In the genomic region with DNA sequence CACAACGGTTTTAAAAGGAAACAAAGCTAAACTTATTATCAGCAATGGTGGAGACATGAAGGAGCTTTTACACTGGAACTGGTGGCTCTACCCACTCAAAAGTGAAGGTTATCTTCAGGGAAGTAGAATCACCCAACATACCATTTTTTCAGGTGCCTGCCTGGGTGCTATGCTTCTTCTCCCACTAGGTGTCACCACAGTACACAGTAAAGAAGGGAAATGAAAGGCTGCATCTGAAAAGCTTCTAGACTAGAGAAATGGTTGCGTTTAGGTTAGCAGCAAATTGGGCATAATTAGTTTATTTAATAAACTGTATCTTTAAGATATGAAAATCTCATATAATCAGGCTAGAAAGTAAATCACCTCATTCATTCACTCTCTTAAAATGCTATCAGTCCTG, we compare ENCODE assay signal across 7 cellular contexts.
A peak's percentile ranks its signal among the peaks of the same experiment; 100 is the strongest.
DNase-seq lines count a peak whose midpoint lies in the region; ATAC-seq, FAIRE-seq and TF ChIP-seq lines count a peak whose summit lies in the region.

No MANE protein-coding gene starts in this region.

- no peak for ATAC-seq in HG03039 (IDR thresholded peaks at IDR 0.05; ENCODE audit: unreplicated experiment)

- FAIRE-seq in H54 (lab: Jason Lieb, UNC) = peak; percentile 66

- DNase-seq in ELF-1 (ENCODE audit: low read depth, low spot score) = peak; percentile 62
- DNase-seq in H54 (ENCODE audit: insufficient read length, low spot score) = peak; percentile 7
- peak; percentile 21 for DNase-seq in NCI-H345 treated with DMSO at 0.1 percent for 48 hours (lab: John Stamatoyannopoulos, UW; ENCODE audit: unreplicated experiment)
- peak; percentile 2 to 10 for DNase-seq in activated CD4-positive, alpha-beta T cell treated with anti-CD3 and anti-CD28 coated beads, Interleukin-2, amount 50 U/mL, for 4 hours
- peak; percentile 14 for DNase-seq in fibroblast of the conjunctiva (ENCODE audit: low read depth)
- peak; percentile 26 for DNase-seq in non-pigmented ciliary epithelial cell (ENCODE audit: low read depth)

- TF ChIP-seq POLR2A in H54 (IDR thresholded peaks at IDR 0.05; ENCODE audit: low read depth, low read length) = no peak

Comparison
In these comparisons a context has a peak if more than half of its experiments do, and no peak if none do; other contexts are left out.
1. DNase-seq: peak in every context shown above with its lines; median percentile 62 in ELF-1; 26 in non-pigmented ciliary epithelial cell; 21 in NCI-H345 treated with DMSO at 0.1 percent for 48 hours; 14 in fibroblast of the conjunctiva; 7 in H54; 6 in activated CD4-positive, alpha-beta T cell treated with anti-CD3 and anti-CD28 coated beads, Interleukin-2, amount 50 U/mL, for 4 hours.